ENCODE assay signal across 9 cellular contexts in the genomic region with DNA sequence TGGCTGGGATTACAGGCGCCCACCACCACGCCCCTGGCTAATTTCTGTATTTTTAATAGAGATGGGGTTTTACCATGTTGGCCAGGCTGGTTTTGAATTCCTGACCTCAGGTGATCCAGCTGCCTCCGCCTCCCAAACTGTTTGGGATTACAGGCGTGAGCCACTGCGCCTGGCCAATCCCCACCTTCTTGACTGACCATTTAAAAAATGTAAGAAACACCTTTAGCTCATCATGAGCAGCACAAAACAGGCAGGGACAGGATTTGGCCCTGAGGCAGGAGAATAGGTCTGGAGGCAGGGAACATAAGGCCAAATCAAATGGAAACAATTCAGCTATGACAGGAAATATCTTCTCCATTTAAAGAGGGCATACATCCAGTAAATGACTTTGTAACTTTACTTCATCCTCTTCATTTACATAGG. TPM values are rescaled to one million over a fixed set of nuclear protein-coding genes. Genes with fewer than 3 reads are reported as not detected.
DNase-seq lines count a peak whose midpoint lies in the region; ATAC-seq and TF ChIP-seq lines count a peak whose summit lies in the region.
"Had no signal": no experiment of that assay in that cellular context is flagged by ENCODE, and none has a peak within 500 bp of the region (broad histone marks: within the 10 kb centered on the region; RNA-seq: fewer than 3 reads in every experiment).

No MANE protein-coding gene starts in this region.

- no peaks in the 10 kb centered on the region for H3K9me3 ChIP-seq in T-helper 17 cell (ENCODE audit: control insufficient read depth, low read length, poor library complexity, severe bottlenecking)
- no peaks in the 10 kb centered on the region for H3K9me3 ChIP-seq in skeletal muscle satellite cell (replicated peaks; ENCODE audit: low read length)
- H3K9me3 ChIP-seq: HAP-1 had no signal

- H3K9ac ChIP-seq in skeletal muscle satellite cell (ENCODE audit: low read depth, low read length) = peak overlapping the region; percentile 83

- H3K4me3 Mint-ChIP-seq in T-helper 17 cell = peak overlapping the region; percentile 92

- peaks cover 4% of the 10 kb centered on the region for H3K36me3 ChIP-seq in skeletal muscle satellite cell (ENCODE audit: insufficient read depth, low read length)

- no peak for ATAC-seq in T-helper 17 cell

- H3K36me3 Mint-ChIP-seq in T-helper 17 cell (ENCODE audit: low read depth) = no peaks in the 10 kb centered on the region

- DNase-seq in GM12865 (ENCODE audit: low read depth) (no peak), T-helper 17 cell (no peak), fibroblast of pulmonary artery (ENCODE audit: low read depth) (no peak), RKO (ENCODE audit: low spot score) (no peak), SIG-M5 (lab: John Stamatoyannopoulos, UW) (no peak), HUDEP-2 (lab: John Stamatoyannopoulos, UW; ENCODE audit: unreplicated experiment in 76 of 76) (no peak), NCI-H2029 (lab: John Stamatoyannopoulos, UW) (no peak)

- H3K4me1 ChIP-seq in skeletal muscle satellite cell (ENCODE audit: control insufficient read depth, insufficient read depth, low read length) = peaks cover 15% of the 10 kb centered on the region

- peak overlapping the region; percentile 71; the same call in 1 of the 2 replicates for H3K4me3 ChIP-seq in GM12865 (ENCODE audit: low read depth, low read length)
- peak overlapping the region; percentile 67 for H3K4me3 ChIP-seq in fibroblast of pulmonary artery (replicated peaks; ENCODE audit: low read depth, low read length)
- peak overlapping the region; percentile 71 for H3K4me3 ChIP-seq in skeletal muscle satellite cell (ENCODE audit: low read length)

- peaks cover 20% of the 10 kb centered on the region for H3K4me1 Mint-ChIP-seq in T-helper 17 cell

- H3K27me3 ChIP-seq in skeletal muscle satellite cell (ENCODE audit: control insufficient read depth, insufficient read depth, low read length) = no peaks in the 10 kb centered on the region

- TF ChIP-seq CTCF in GM12865 (IDR thresholded peaks at IDR 0.05; ENCODE audit: insufficient read depth, low read depth, low read length, missing control alignments) (no peak), fibroblast of pulmonary artery (IDR thresholded peaks at IDR 0.05; ENCODE audit: low read length, missing control alignments) (no peak)

- peak overlapping the region; percentile 83 for H3K4me2 ChIP-seq in skeletal muscle satellite cell (ENCODE audit: low read length)

- H3K27me3 Mint-ChIP-seq in T-helper 17 cell = no peaks in the 10 kb centered on the region

- peak overlapping the region; percentile 94 for H3K27ac Mint-ChIP-seq in T-helper 17 cell

RNA-seq across cellular contexts. Expression of gene MPV17L2, which starts 1.4 kb away (rescaled TPM):
- 1 to 10 TPM; 3.8 TPM for total RNA-seq in T-helper 17 cell
- total RNA-seq in skeletal muscle satellite cell (2012; rRNA removed) = 9.9 and 12.9 TPM in 2 replicates

RNA-seq across cellular contexts. Expression of gene RAB3A, which starts 12.2 kb away (rescaled TPM):
- total RNA-seq in T-helper 17 cell = 10 to 100 TPM in 1 of 2 donors, 1 to 10 TPM in 1; 7.4 to 15.3 TPM
- 1.0 and 2.0 TPM in 2 replicates for total RNA-seq in skeletal muscle satellite cell (2012; rRNA removed)

RNA-seq across cellular contexts. Expression of gene IFI30, which starts 18.0 kb away (rescaled TPM):
- total RNA-seq in T-helper 17 cell = 10 to 100 TPM; 10.1 to 25.8 TPM
- 72.0 and 80.6 TPM in 2 replicates for total RNA-seq in skeletal muscle satellite cell (2012; rRNA removed)

RNA-seq across cellular contexts. Expression of gene PDE4C, which starts 34.6 kb away (rescaled TPM):
- total RNA-seq in T-helper 17 cell = under 1 TPM in 1 of 2 donors, not detected in 1; 0.31 TPM
- total RNA-seq in skeletal muscle satellite cell (2012; rRNA removed) = 0.44 and 2.0 TPM in 2 replicates

RNA-seq across cellular contexts. Expression of gene PIK3R2, which starts 38.7 kb away (rescaled TPM):
- 1 to 10 TPM; 8.6 to 9.1 TPM for total RNA-seq in T-helper 17 cell
- 19.8 and 22.5 TPM in 2 replicates for total RNA-seq in skeletal muscle satellite cell (2012; rRNA removed)
